14 cellular contexts compared by ENCODE assay signal in the genomic region with DNA sequence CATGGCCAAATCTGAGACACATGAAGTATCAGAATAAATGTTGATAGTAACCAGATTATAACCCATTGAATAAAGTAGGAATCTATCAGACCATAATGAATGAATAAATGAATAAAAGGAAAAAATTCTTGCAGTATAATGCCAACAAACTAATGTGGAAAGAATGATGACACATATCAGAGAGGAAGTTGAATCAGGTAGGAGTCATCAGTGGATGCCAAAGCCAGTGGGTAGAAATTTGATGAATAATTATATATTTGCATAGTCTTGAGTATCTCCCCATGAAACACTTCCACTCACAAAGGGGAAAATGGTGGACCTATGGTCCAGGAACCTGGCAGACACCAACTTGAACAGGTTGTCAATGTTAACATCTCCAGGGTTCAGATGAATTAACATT.
DNase-seq lines count a peak whose midpoint lies in the region; ATAC-seq, FAIRE-seq and TF ChIP-seq lines count a peak whose summit lies in the region.
"Had no signal": no experiment of that assay in that cellular context is flagged by ENCODE, and none has a peak within 500 bp of the region (broad histone marks: within the 10 kb centered on the region; RNA-seq: fewer than 3 reads in every experiment).

No MANE protein-coding gene starts in this region.

- no peak overlapping the region for H3K9ac ChIP-seq in fibroblast of lung (ENCODE audit: insufficient read depth, low read length)
- H3K9ac ChIP-seq: BLaER1 had no signal

- H4K20me1 ChIP-seq in fibroblast of lung (ENCODE audit: control insufficient read depth, extremely low read depth, insufficient read depth, low read length) = no peaks in the 10 kb centered on the region
- H4K20me1 ChIP-seq: BLaER1 had no signal

- H3K79me2 ChIP-seq in fibroblast of lung (ENCODE audit: control insufficient read depth, insufficient read depth, low read length) = no peaks in the 10 kb centered on the region

- TF ChIP-seq POLR2A in gastroesophageal sphincter (IDR thresholded peaks at IDR 0.05) = no peak

- TF ChIP-seq CTCF in RWPE2 (IDR thresholded peaks at IDR 0.05; ENCODE audit: poor library complexity, severe bottlenecking) = no peak
- no peak for TF ChIP-seq CTCF in fibroblast of lung (conservative IDR thresholded peaks at IDR 0.05 in 1 of 2, IDR thresholded peaks at IDR 0.05 in 1 of 2; ENCODE audit: low read depth in 1 of 2, low read length in 2 of 2)
- no peak for TF ChIP-seq CTCF in gastroesophageal sphincter (IDR thresholded peaks at IDR 0.05)
- TF ChIP-seq CTCF in WERI-Rb-1 (IDR thresholded peaks at IDR 0.05; ENCODE audit: low read depth, low read length) = no peak

- ATAC-seq in RWPE2 (ENCODE audit: low read depth) = peak; percentile 99
- no peak for ATAC-seq in GM21786 (IDR thresholded peaks at IDR 0.05; ENCODE audit: unreplicated experiment)
- ATAC-seq in gastroesophageal sphincter = no peak
- ATAC-seq: lower lobe of right lung had no signal

- H3K36me3 ChIP-seq in RWPE2 (ENCODE audit: low read depth) (no peaks in the 10 kb centered on the region), fibroblast of lung (ENCODE audit: control insufficient read depth, insufficient read depth, low read length) (no peaks in the 10 kb centered on the region), gastroesophageal sphincter (no peaks in the 10 kb centered on the region), WERI-Rb-1 (no peaks in the 10 kb centered on the region)
- H3K36me3 ChIP-seq: BLaER1, lower lobe of right lung had no signal

- DNase-seq in stimulated activated CD4-positive, alpha-beta T cell treated with anti-CD3 and anti-CD28 coated beads, Interleukin-15, amount 100 ng/mL, for 24 hours = peak; percentile 1
- no peak for DNase-seq in stimulated activated CD4-positive, alpha-beta T cell treated with anti-CD3 and anti-CD28 coated beads, Interleukin-4, amount 100 ng/mL, for 4 hours
- DNase-seq in RWPE2 (ENCODE audit: low spot score) (no peak), fibroblast of lung (ENCODE audit: low read depth in 2 of 2) (peak; percentile 26 to 90), urothelium cell line (ENCODE audit: low spot score) (peak; percentile 12), WERI-Rb-1 (no peak)
- DNase-seq: activated CD4-positive, alpha-beta memory T cell treated with anti-CD3 and anti-CD28 coated beads, Interleukin-2, amount 10 ng/mL, durations not matched to agents 7 days and 5 days; hypothalamus; lower lobe of right lung; MM.1S; nucleus accumbens had no signal

- H3K27ac ChIP-seq in RWPE2 (ENCODE audit: poor library complexity, severe bottlenecking) (peak overlapping the region; percentile 68), fibroblast of lung (ENCODE audit: insufficient read depth, low read length) (no peak overlapping the region), gastroesophageal sphincter (no peak overlapping the region), WERI-Rb-1 (no peak overlapping the region)
- H3K27ac ChIP-seq: BLaER1, lower lobe of right lung had no signal

- FAIRE-seq in urothelium cell line (lab: Jason Lieb, UNC) = no peak

- no peak overlapping the region for H3K4me2 ChIP-seq in fibroblast of lung (ENCODE audit: extremely low read depth, insufficient read depth, low read length)
- H3K4me2 ChIP-seq: BLaER1 had no signal

- H3K9me3 ChIP-seq in RWPE2 (ENCODE audit: severe bottlenecking) (no peaks in the 10 kb centered on the region), fibroblast of lung (ENCODE audit: control insufficient read depth, insufficient read depth, low read depth, low read length) (no peaks in the 10 kb centered on the region), gastroesophageal sphincter (no peaks in the 10 kb centered on the region), WERI-Rb-1 (ENCODE audit: severe bottlenecking) (no peaks in the 10 kb centered on the region)
- H3K9me3 ChIP-seq: BLaER1, lower lobe of right lung had no signal

- no peak overlapping the region for H2AFZ ChIP-seq in fibroblast of lung (ENCODE audit: low read length)

- H3K27me3 ChIP-seq in RWPE2 (ENCODE audit: insufficient read depth, poor library complexity, severe bottlenecking) = no peaks in the 10 kb centered on the region
- H3K27me3 ChIP-seq in fibroblast of lung (ENCODE audit: control insufficient read depth, insufficient read depth, low read length) = no peaks in the 10 kb centered on the region
- H3K27me3 ChIP-seq in gastroesophageal sphincter = no peaks in the 10 kb centered on the region
- no peaks in the 10 kb centered on the region for H3K27me3 ChIP-seq in WERI-Rb-1 (ENCODE audit: insufficient read depth, low read depth, severe bottlenecking)
- H3K27me3 ChIP-seq: BLaER1 had no signal

- no peak for TF ChIP-seq EP300 in gastroesophageal sphincter (IDR thresholded peaks at IDR 0.05)

- no peak overlapping the region for H3K4me3 ChIP-seq in RWPE2 (ENCODE audit: severe bottlenecking)
- H3K4me3 ChIP-seq in fibroblast of lung (replicated peaks in 1 of 4; ENCODE audit: control extremely low read depth in 1 of 4, insufficient read depth in 1 of 4, low read depth in 3 of 4, low read length in 4 of 4) = no peak overlapping the region
- H3K4me3 ChIP-seq in gastroesophageal sphincter = no peak overlapping the region
- H3K4me3 ChIP-seq in WERI-Rb-1 (ENCODE audit: low read depth, low read length) = no peak overlapping the region
- H3K4me3 ChIP-seq: BLaER1, lower lobe of right lung had no signal

- peaks cover 12% of the 10 kb centered on the region for H3K4me1 ChIP-seq in RWPE2 (ENCODE audit: insufficient read depth, poor library complexity, severe bottlenecking)
- no peaks in the 10 kb centered on the region for H3K4me1 ChIP-seq in fibroblast of lung (ENCODE audit: control insufficient read depth, extremely low read depth, insufficient read depth, low read length)
- no peaks in the 10 kb centered on the region for H3K4me1 ChIP-seq in gastroesophageal sphincter
- H3K4me1 ChIP-seq: BLaER1, lower lobe of right lung had no signal

Comparison
In these comparisons a context has a peak if more than half of its experiments do, and no peak if none do; other contexts are left out.
1. DNase-seq: peak in stimulated activated CD4-positive, alpha-beta T cell treated with anti-CD3 and anti-CD28 coated beads, Interleukin-15, amount 100 ng/mL, for 24 hours (single experiment), fibroblast of lung (2 of 2) and urothelium cell line (single experiment); none in stimulated activated CD4-positive, alpha-beta T cell treated with anti-CD3 and anti-CD28 coated beads, Interleukin-4, amount 100 ng/mL, for 4 hours (0 of 2), RWPE2 (single experiment) and WERI-Rb-1 (single experiment).